ENCODE assay signal across 11 cellular contexts in genomic region chr7:66167773-66168367, GRCh38. TPM values are rescaled to one million over a fixed set of nuclear protein-coding genes. Genes with fewer than 3 reads are reported as not detected.
DNase-seq lines count a peak whose midpoint lies in the region; ATAC-seq, FAIRE-seq and TF ChIP-seq lines count a peak whose summit lies in the region.
"Had no signal": no experiment of that assay in that cellular context is flagged by ENCODE, and none has a peak within 500 bp of the region (broad histone marks: within the 10 kb centered on the region; RNA-seq: fewer than 3 reads in every experiment).

No MANE protein-coding gene starts in this region.

- TF ChIP-seq EP300 in esophagus muscularis mucosa (IDR thresholded peaks at IDR 0.05), result no peak

- intact Hi-C loops in esophagus muscularis mucosa (cut with DNase I), result no loop called here

- WGBS in esophagus muscularis mucosa, result 61% methylated on average over 7 of the region's 7 CpGs

- TF ChIP-seq CTCF in fibroblast of villous mesenchyme (IDR thresholded peaks at IDR 0.05; ENCODE audit: insufficient read depth, low read depth, low read length) (no peak), esophagus muscularis mucosa (IDR thresholded peaks at IDR 0.05) (no peak)

- H3K27me3 ChIP-seq in MG63 (no peaks in the 10 kb centered on the region), SJSA1 (replicated peaks) (no peaks in the 10 kb centered on the region), esophagus muscularis mucosa (no peaks in the 10 kb centered on the region)
- H3K27me3 ChIP-seq: upper lobe of left lung had no signal

- H3K36me3 ChIP-seq in MG63, result no peaks in the 10 kb centered on the region
- H3K36me3 ChIP-seq in SJSA1, result no peaks in the 10 kb centered on the region
- no peaks in the 10 kb centered on the region for H3K36me3 ChIP-seq in esophagus muscularis mucosa
- H3K36me3 ChIP-seq: upper lobe of left lung had no signal

- H3K9me3 ChIP-seq in MG63 (no peaks in the 10 kb centered on the region), SJSA1 (replicated peaks) (no peaks in the 10 kb centered on the region), esophagus muscularis mucosa (no peaks in the 10 kb centered on the region)
- H3K9me3 ChIP-seq: upper lobe of left lung had no signal

- peak; percentile 16 for DNase-seq in COLO668 (lab: John Stamatoyannopoulos, UW; ENCODE audit: unreplicated experiment)
- peak; percentile 32 for DNase-seq in MG63
- DNase-seq in SJSA1 (ENCODE audit: low read depth in 1 of 2, low spot score in 2 of 2), result peak; percentile 57 to 87
- peak; percentile 84 for DNase-seq in fibroblast of villous mesenchyme (ENCODE audit: low read depth)
- DNase-seq in GM19239 (ENCODE audit: insufficient read length, low spot score), result no peak
- no peak for DNase-seq in stimulated activated CD4-positive, alpha-beta T cell treated with anti-CD3 and anti-CD28 coated beads, Interleukin-4, amount 100 ng/mL, for 4 hours
- DNase-seq in esophagus muscularis mucosa (ENCODE audit: extremely low spot score), result no peak
- DNase-seq: activated gamma-delta T cell treated with Interleukin-2 at 50 U/mL for 16 hours, upper lobe of left lung had no signal

- no peak for ATAC-seq in HG03571 (IDR thresholded peaks at IDR 0.05; ENCODE audit: unreplicated experiment)

- FAIRE-seq in GM19239 (lab: Jason Lieb, UNC), result no peak
- FAIRE-seq: HTR-8/SVneo had no signal

- TF ChIP-seq POLR2A in esophagus muscularis mucosa (IDR thresholded peaks at IDR 0.05; ENCODE audit: low read depth), result no peak

- H3K4me3 ChIP-seq in MG63 (no peak overlapping the region), SJSA1 (no peak overlapping the region), fibroblast of villous mesenchyme (ENCODE audit: low read depth, low read length) (no peak overlapping the region), esophagus muscularis mucosa (no peak overlapping the region)
- H3K4me3 ChIP-seq: upper lobe of left lung had no signal

- H3K4me1 ChIP-seq in SJSA1 (replicated peaks) (peaks cover 25% of the 10 kb centered on the region), esophagus muscularis mucosa (peaks cover 0 to 10% (median 5%) of the 10 kb centered on the region in 4 donors)

- H3K27ac ChIP-seq in SJSA1 (no peak overlapping the region), esophagus muscularis mucosa (replicated peaks in 1 of 4) (no peak overlapping the region)
- H3K27ac ChIP-seq: upper lobe of left lung had no signal

RNA-seq across cellular contexts. Expression of gene TPST1, which starts 37.3 kb away (rescaled TPM):
- 26.0 and 30.1 TPM in 2 replicates for total RNA-seq in MG63 (2014; rRNA removed; shearing (Covaris generic); ENCODE audit: low replicate concordance)
- 50.0 and 51.0 TPM in 2 replicates for total RNA-seq in SJSA1 (2014; rRNA removed; shearing (Covaris generic))
- total RNA-seq in fibroblast of villous mesenchyme (131 TPM in 2 replicates), esophagus muscularis mucosa (10 to 100 TPM in 3 of 4 donors, 1 to 10 TPM in 1; 9.6 to 22.4 (median 14.4) TPM)

RNA-seq across cellular contexts. Expression of gene CRCP, which starts 53.2 kb away (rescaled TPM):
- 35.9 and 66.9 TPM in 2 replicates for total RNA-seq in MG63 (2014; rRNA removed; shearing (Covaris generic); ENCODE audit: low replicate concordance)
- total RNA-seq in SJSA1 (2014; rRNA removed; shearing (Covaris generic)), result 37.8 and 47.8 TPM in 2 replicates
- 47.4 and 53.1 TPM in 2 replicates for total RNA-seq in fibroblast of villous mesenchyme
- total RNA-seq in esophagus muscularis mucosa, result 10 to 100 TPM; 45.9 to 61.9 (median 54.2) TPM

Comparison
In these comparisons a context has a peak if more than half of its experiments do, and no peak if none do; other contexts are left out.
1. DNase-seq: peak in COLO668 (single experiment), MG63 (single experiment), SJSA1 (2 of 2) and fibroblast of villous mesenchyme (single experiment); none in GM19239 (single experiment), stimulated activated CD4-positive, alpha-beta T cell treated with anti-CD3 and anti-CD28 coated beads, Interleukin-4, amount 100 ng/mL, for 4 hours (0 of 2) and esophagus muscularis mucosa (single experiment).